25 cellular contexts compared by ENCODE assay signal in genomic region chr10:24526085-24526649, GRCh38.
"Had no signal": no experiment of that assay in that cellular context is flagged by ENCODE, and none has a peak within 500 bp of the region (broad histone marks: within the 10 kb centered on the region; RNA-seq: fewer than 3 reads in every experiment).

No MANE protein-coding gene starts in this region.

- H3K27me3 ChIP-seq: adrenal gland had no signal

- ATAC-seq: activated CD8-positive, alpha-beta T cell treated with anti-CD3 and anti-CD28 coated beads, Interleukin-2, amount 10 ng/mL, durations not matched to agents 7 days and 5 days; T-helper 17 cell; WTC11 had no signal

- H3K27ac ChIP-seq: adrenal gland, KMS-11 had no signal

- DNase-seq: activated CD4-positive, alpha-beta T cell treated with anti-CD3 and anti-CD28 coated beads for 48 hours; activated CD4-positive, alpha-beta T cell treated with anti-CD3 and anti-CD28 coated beads, Interleukin-2, amount 50 U/mL, for 4 hours; activated CD4-positive, CD25-positive, alpha-beta regulatory T cell treated with anti-CD3 and anti-CD28 coated beads, Interleukin-2, amount 50 U/mL, for 72 hours; activated CD8-positive, alpha-beta memory T cell treated with anti-CD3 and anti-CD28 coated beads, Interleukin-2, amount 50 U/mL, for 48 hours; activated CD8-positive, alpha-beta T cell treated with anti-CD3 and anti-CD28 coated beads, Interleukin-2, amount 10 ng/mL, durations not matched to agents 7 days and 5 days; activated naive CD4-positive, alpha-beta T cell treated with anti-CD3 and anti-CD28 coated beads, Interleukin-2, amount 50 U/mL, for 16 hours; activated naive CD8-positive, alpha-beta T cell treated with anti-CD3 and anti-CD28 coated beads, Interleukin-2, amount 10 ng/mL, durations not matched to agents 7 days and 5 days; activated T-cell treated with anti-CD3 and anti-CD28 coated beads, Interleukin-2, amount 50 U/mL, for 1 hour; adrenal gland; anterior cingulate cortex; NCI-H1092; NCI-H1417 treated with DMSO at 0.1 percent for 48 hours; NCI-H1694; NCI-H2029; NCI-H2107; NCI-H2171 treated with DMSO at 0.1 percent for 48 hours; NCI-H345; NCI-H510A; NCI-H526 treated with DMSO at 0.1 percent for 48 hours; NCI-H82; SIG-M5; T-helper 17 cell; T-helper 9 cell had no signal

- H3K4me3 ChIP-seq: adrenal gland had no signal

- H3K9me3 ChIP-seq: adrenal gland had no signal

- H3K4me1 ChIP-seq: adrenal gland had no signal
